In genomic region chr5:39437469-39437868, GRCh38 we compare ENCODE assay signal across 18 cellular contexts. TPM values are rescaled to one million over a fixed set of nuclear protein-coding genes. Genes with fewer than 3 reads are reported as not detected.
A peak's percentile ranks its signal among the peaks of the same experiment; 100 is the strongest.
DNase-seq lines count a peak whose midpoint lies in the region; ATAC-seq and TF ChIP-seq lines count a peak whose summit lies in the region.
"Had no signal": no experiment of that assay in that cellular context is flagged by ENCODE, and none has a peak within 500 bp of the region (broad histone marks: within the 10 kb centered on the region; RNA-seq: fewer than 3 reads in every experiment).

No MANE protein-coding gene starts in this region.

- TF ChIP-seq CTCF in osteoblast (IDR thresholded peaks at IDR 0.05; ENCODE audit: extremely low read depth, low read depth, low read length): no peak

- H3K27ac ChIP-seq in osteoblast (ENCODE audit: low read depth, low read length): no peak overlapping the region
- H3K27ac ChIP-seq: epithelial cell of prostate, psoas muscle had no signal

- H3K9me3 ChIP-seq in osteoblast (ENCODE audit: low read depth, low read length): no peaks in the 10 kb centered on the region
- H3K9me3 ChIP-seq: BE2C, psoas muscle had no signal

- no peak overlapping the region for H3K4me3 ChIP-seq in osteoblast (ENCODE audit: insufficient read depth, low read length)
- H3K4me3 ChIP-seq: psoas muscle had no signal

- no peak overlapping the region for H3K27ac Mint-ChIP-seq in activated T-helper 2 cell treated with anti-CD3 and anti-CD28 coated beads, Interferon-gamma antibody, Interleukin-2, Interleukin-4, amounts not matched to agents 10 μg/mL and 5 μg/mL and 100 μg/mL, durations not matched to agents 14 hours and 24 hours and 36 hours
- H3K27ac Mint-ChIP-seq: T-cell had no signal

- intact Hi-C loops in activated T-helper 2 cell treated with anti-CD3 and anti-CD28 coated beads, Interferon-gamma antibody, Interleukin-2, Interleukin-4, amounts not matched to agents 10 μg/mL and 5 μg/mL and 100 μg/mL, durations not matched to agents 14 hours and 24 hours and 36 hours (cut with micrococcal nuclease): no loop called here

- no peaks in the 10 kb centered on the region for H3K36me3 Mint-ChIP-seq in activated T-helper 2 cell treated with anti-CD3 and anti-CD28 coated beads, Interferon-gamma antibody, Interleukin-2, Interleukin-4, amounts not matched to agents 10 μg/mL and 5 μg/mL and 100 μg/mL, durations not matched to agents 14 hours and 24 hours and 36 hours (ENCODE audit: low read depth)
- H3K36me3 Mint-ChIP-seq: brain, T-cell had no signal

- H4K20me1 ChIP-seq in osteoblast (ENCODE audit: insufficient read depth, low read length): no peaks in the 10 kb centered on the region

- ATAC-seq in GM18870 (IDR thresholded peaks at IDR 0.05; ENCODE audit: unreplicated experiment) (peak; percentile 74), HG03039 (IDR thresholded peaks at IDR 0.05; ENCODE audit: unreplicated experiment) (no peak), HG03521 (IDR thresholded peaks at IDR 0.05; ENCODE audit: unreplicated experiment) (no peak)
- ATAC-seq: psoas muscle, T-cell had no signal

- no peak overlapping the region for H3K4me3 Mint-ChIP-seq in activated T-helper 2 cell treated with anti-CD3 and anti-CD28 coated beads, Interferon-gamma antibody, Interleukin-2, Interleukin-4, amounts not matched to agents 10 μg/mL and 5 μg/mL and 100 μg/mL, durations not matched to agents 14 hours and 24 hours and 36 hours (ENCODE audit: low read depth)
- H3K4me3 Mint-ChIP-seq: brain, T-cell had no signal

- H3K36me3 ChIP-seq in osteoblast (ENCODE audit: insufficient read depth, low read length): no peaks in the 10 kb centered on the region
- H3K36me3 ChIP-seq: BE2C had no signal

- no peak overlapping the region for H3K4me2 ChIP-seq in osteoblast (ENCODE audit: insufficient read depth, low read length)

- H3K4me1 Mint-ChIP-seq in activated T-helper 2 cell treated with anti-CD3 and anti-CD28 coated beads, Interferon-gamma antibody, Interleukin-2, Interleukin-4, amounts not matched to agents 10 μg/mL and 5 μg/mL and 100 μg/mL, durations not matched to agents 14 hours and 24 hours and 36 hours (ENCODE audit: low read depth): no peaks in the 10 kb centered on the region

- no peaks in the 10 kb centered on the region for H3K79me2 ChIP-seq in osteoblast (ENCODE audit: insufficient read depth, low read length)

- DNase-seq in NCI-H69 (lab: John Stamatoyannopoulos, UW): peak; percentile 13
- DNase-seq in glomerular visceral epithelial cell (ENCODE audit: extremely low spot score): peak; percentile 52
- no peak for DNase-seq in osteoblast (ENCODE audit: insufficient read length, low spot score, missing footprints)
- no peak for DNase-seq in NCI-H1092 (lab: John Stamatoyannopoulos, UW)
- no peak for DNase-seq in activated T-helper 2 cell treated with anti-CD3 and anti-CD28 coated beads, Interferon-gamma antibody, Interleukin-2, Interleukin-4, amounts not matched to agents 10 μg/mL and 5 μg/mL and 100 μg/mL, durations not matched to agents 14 hours and 24 hours and 36 hours (ENCODE audit: low spot score)
- DNase-seq: activated CD4-positive, alpha-beta T cell treated with anti-CD3 and anti-CD28 coated beads for 48 hours; BE2C; Kasumi-1; NCI-H2081 treated with DMSO at 0.1 percent for 48 hours; psoas muscle; stimulated activated CD4-positive, alpha-beta T cell treated with anti-CD3 and anti-CD28 coated beads, Interleukin-1b, Interleukin-23, amount 100 ng/mL, for 48 hours; stimulated activated naive CD4-positive, alpha-beta T cell; T-cell had no signal

- H3K27me3 Mint-ChIP-seq in activated T-helper 2 cell treated with anti-CD3 and anti-CD28 coated beads, Interferon-gamma antibody, Interleukin-2, Interleukin-4, amounts not matched to agents 10 μg/mL and 5 μg/mL and 100 μg/mL, durations not matched to agents 14 hours and 24 hours and 36 hours (ENCODE audit: low read depth): peaks cover 2% of the 10 kb centered on the region

- H3K27me3 ChIP-seq in osteoblast (ENCODE audit: insufficient read depth, low read length): no peaks in the 10 kb centered on the region

- H3K4me1 ChIP-seq in osteoblast (ENCODE audit: insufficient read depth, low read length): peaks cover 16% of the 10 kb centered on the region
- H3K4me1 ChIP-seq: BE2C, psoas muscle had no signal

- peak overlapping the region; percentile 65 for H2AFZ ChIP-seq in osteoblast (ENCODE audit: low read length)

- H3K9me3 Mint-ChIP-seq in activated T-helper 2 cell treated with anti-CD3 and anti-CD28 coated beads, Interferon-gamma antibody, Interleukin-2, Interleukin-4, amounts not matched to agents 10 μg/mL and 5 μg/mL and 100 μg/mL, durations not matched to agents 14 hours and 24 hours and 36 hours: no peaks in the 10 kb centered on the region
- H3K9me3 Mint-ChIP-seq: brain, T-cell had no signal

RNA-seq across cellular contexts. Expression of gene DAB2, which starts 12.7 kb away (rescaled TPM):
- total RNA-seq in osteoblast: 277 and 296 TPM in 2 replicates
- not detected in 2 replicates for total RNA-seq in activated T-helper 2 cell treated with anti-CD3 and anti-CD28 coated beads, Interferon-gamma antibody, Interleukin-2, Interleukin-4, amounts not matched to agents 10 μg/mL and 5 μg/mL and 100 μg/mL, durations not matched to agents 14 hours and 24 hours and 36 hours

Comparison
In these comparisons a context has a peak if more than half of its experiments do, and no peak if none do; other contexts are left out.
1. DNase-seq: peak in NCI-H69 (single experiment) and glomerular visceral epithelial cell (single experiment); none in osteoblast (single experiment), NCI-H1092 (single experiment) and activated T-helper 2 cell treated with anti-CD3 and anti-CD28 coated beads, Interferon-gamma antibody, Interleukin-2, Interleukin-4, amounts not matched to agents 10 μg/mL and 5 μg/mL and 100 μg/mL, durations not matched to agents 14 hours and 24 hours and 36 hours (single experiment).
2. RNA of gene DAB2, which starts 12.7 kb away (total RNA-seq): 277 to 296 TPM in osteoblast; not detected in activated T-helper 2 cell treated with anti-CD3 and anti-CD28 coated beads, Interferon-gamma antibody, Interleukin-2, Interleukin-4, amounts not matched to agents 10 μg/mL and 5 μg/mL and 100 μg/mL, durations not matched to agents 14 hours and 24 hours and 36 hours; every median in the first group is over 100 times any median in the second.